13 cellular contexts compared by ENCODE assay signal in genomic region chr3:123876858-123877257, GRCh38. TPM values are rescaled to one million over a fixed set of nuclear protein-coding genes. Genes with fewer than 3 reads are reported as not detected.
A peak's percentile ranks its signal among the peaks of the same experiment; 100 is the strongest.
DNase-seq lines count a peak whose midpoint lies in the region; ATAC-seq, FAIRE-seq and TF ChIP-seq lines count a peak whose summit lies in the region.
"Had no signal": no experiment of that assay in that cellular context is flagged by ENCODE, and none has a peak within 500 bp of the region (broad histone marks: within the 10 kb centered on the region; RNA-seq: fewer than 3 reads in every experiment).

No MANE protein-coding gene starts in this region.

- H2AK5ac ChIP-seq in trophoblast cell (ENCODE audit: low read length): no peak overlapping the region

- H3K27me3 ChIP-seq in KMS-11 (ENCODE audit: insufficient read depth, low read depth) (no peaks in the 10 kb centered on the region), GM12878 (replicated peaks in 1 of 2; ENCODE audit: control insufficient read depth in 2 of 2, insufficient read depth in 2 of 2, low read length in 1 of 2) (no peaks in the 10 kb centered on the region), trophoblast cell (ENCODE audit: insufficient read depth, low read length) (no peaks in the 10 kb centered on the region)
- H3K27me3 ChIP-seq: suprapubic skin had no signal

- no peak for FAIRE-seq in GM12878 (lab: Jason Lieb, UNC)
- FAIRE-seq: A204.1 had no signal

- H3K36me3 ChIP-seq in KMS-11 (ENCODE audit: insufficient read depth): no peaks in the 10 kb centered on the region
- no peaks in the 10 kb centered on the region for H3K36me3 ChIP-seq in GM12878 (ENCODE audit: control insufficient read depth in 2 of 2, insufficient read depth in 2 of 2, low read length in 1 of 2)
- no peaks in the 10 kb centered on the region for H3K36me3 ChIP-seq in trophoblast cell (ENCODE audit: control insufficient read depth in 1 of 2, insufficient read depth in 2 of 2, low read length in 2 of 2)
- H3K36me3 ChIP-seq: suprapubic skin had no signal

- no peak for ATAC-seq in GM12878
- ATAC-seq: activated CD8-positive, alpha-beta T cell treated with anti-CD3 and anti-CD28 coated beads for 36 hours had no signal

- H4K12ac ChIP-seq in trophoblast cell (ENCODE audit: low read depth, low read length): no peak overlapping the region

- in situ Hi-C loops in GM12878 (cut with MboI): no loop called here

- SMC1A ChIA-PET in GM12878 (lab: Charles Lee; ENCODE audit: uncharacterized antibody, unreplicated experiment): no interaction called here

- H3K4me1 ChIP-seq in KMS-11 (ENCODE audit: low read depth, poor library complexity, severe bottlenecking) (peaks cover 7% of the 10 kb centered on the region), GM12878 (ENCODE audit: control insufficient read depth, insufficient read depth, low read length) (no peaks in the 10 kb centered on the region), trophoblast cell (ENCODE audit: control insufficient read depth in 1 of 2, insufficient read depth in 2 of 2, low read length in 2 of 2) (peaks cover 2 to 6% of the 10 kb centered on the region in 2 experiments)
- H3K4me1 ChIP-seq: suprapubic skin had no signal

- intact Hi-C loops in GM12878 (cut with micrococcal nuclease; ENCODE audit: unreplicated experiment): loop anchor here (10.0 kb wide), 1 partner anchor 208 kb away; no protein-coding TSS in a partner anchor

- CTCF ChIA-PET in GM12878 (lab: Yijun Ruan, JAX): no interaction called here

- 0 out of 2 replicates have a peak, but pooled peaks have one; percentile 9 for TF ChIP-seq RAD21 in GM12878 (IDR thresholded peaks at IDR 0.05; ENCODE audit: insufficient read depth, low read depth, low read length)

- H2BK5ac ChIP-seq in trophoblast cell (ENCODE audit: low read depth, low read length, poor library complexity): no peak overlapping the region

- H3K18ac ChIP-seq in trophoblast cell (ENCODE audit: low read length): no peak overlapping the region

- peak overlapping the region; percentile 3 for H2BK12ac ChIP-seq in trophoblast cell (ENCODE audit: low read length)

- no peak overlapping the region for H3K4me3 ChIP-seq in KMS-11 (IDR thresholded peaks at IDR 0.05; ENCODE audit: insufficient read depth, low read depth, low read length)
- no peak overlapping the region for H3K4me3 ChIP-seq in GM12878
- no peak overlapping the region for H3K4me3 ChIP-seq in trophoblast cell (ENCODE audit: low read depth, low read length)
- H3K4me3 ChIP-seq: suprapubic skin had no signal

- no peak for TF ChIP-seq EP300 in GM12878 (IDR thresholded peaks at IDR 0.05; ENCODE audit: borderline replicate concordance in 1 of 2, control insufficient read depth in 1 of 2, low read depth in 2 of 2, low read length in 2 of 2)

- H3K14ac ChIP-seq in trophoblast cell (ENCODE audit: low read length): no peak overlapping the region

- H4K20me1 ChIP-seq in KMS-11 (ENCODE audit: insufficient read depth) (no peaks in the 10 kb centered on the region), GM12878 (ENCODE audit: control insufficient read depth, insufficient read depth) (no peaks in the 10 kb centered on the region)

- H4K91ac ChIP-seq in trophoblast cell (ENCODE audit: low read depth, low read length): no peak overlapping the region

- TF ChIP-seq POLR2A in GM12878 (IDR thresholded peaks at IDR 0.05; ENCODE audit: low read depth, low read length): no peak

- H2AFZ ChIP-seq in KMS-11 (ENCODE audit: low read depth): no peak overlapping the region
- no peak overlapping the region for H2AFZ ChIP-seq in GM12878 (ENCODE audit: control insufficient read depth, low read depth, low read length)
- no peak overlapping the region for H2AFZ ChIP-seq in trophoblast cell (ENCODE audit: insufficient read depth, low read length, poor library complexity)

- H3K79me1 ChIP-seq in trophoblast cell (ENCODE audit: low read length): no peaks in the 10 kb centered on the region

- POLR2A ChIA-PET in GM12878 (lab: Charles Lee): no interaction called here

- no peak overlapping the region for H3K23ac ChIP-seq in trophoblast cell (ENCODE audit: low read length)

- no TSS peak for BruUV-seq in GM12878 (replicated peaks; lab: Mats Ljungman, UMichigan)

- TF ChIP-seq CTCF in KMS-11 (conservative IDR thresholded peaks at IDR 0.05; ENCODE audit: low read depth, low read length) (peak; percentile 50; the same call in 1 of the 2 replicates), GM12878 (IDR thresholded peaks at IDR 0.05 in 2 of 3, conservative IDR thresholded peaks at IDR 0.05 in 1 of 3; ENCODE audit: control insufficient read depth in 2 of 3, extremely low read depth in 1 of 3, insufficient read depth in 1 of 3, low read depth in 3 of 3, low read length in 3 of 3) (peak in 2 of 3 experiments; percentile 9 to 45; a peak in 2 of 6 replicates)

- H3K4me2 ChIP-seq in KMS-11 (no peak overlapping the region), GM12878 (ENCODE audit: control insufficient read depth, insufficient read depth) (no peak overlapping the region), trophoblast cell (ENCODE audit: low read length) (no peak overlapping the region)

- H3K9me3 ChIP-seq in GM12878 (replicated peaks; ENCODE audit: control insufficient read depth, insufficient read depth, low read length) (no peaks in the 10 kb centered on the region), trophoblast cell (ENCODE audit: insufficient read depth, low read depth, low read length) (no peaks in the 10 kb centered on the region)
- H3K9me3 ChIP-seq: suprapubic skin had no signal

- H3K27ac ChIP-seq in KMS-11: no peak overlapping the region
- H3K27ac ChIP-seq in GM12878 (ENCODE audit: control insufficient read depth, insufficient read depth): no peak overlapping the region
- no peak overlapping the region for H3K27ac ChIP-seq in trophoblast cell (ENCODE audit: low read depth, low read length)
- H3K27ac ChIP-seq: suprapubic skin had no signal

- RAD21 ChIA-PET in GM12878 (lab: Charles Lee; ENCODE audit: unreplicated experiment): interaction anchor here (0.8 kb wide), 1 partner anchor 225 kb away, joined by 3 read pairs; no protein-coding TSS in a partner anchor

- H2BK120ac ChIP-seq in trophoblast cell (ENCODE audit: insufficient read depth, low read length, poor library complexity): no peak overlapping the region

- H3K4ac ChIP-seq in trophoblast cell (ENCODE audit: low read depth, low read length): no peak overlapping the region

- no peaks in the 10 kb centered on the region for H3K79me2 ChIP-seq in KMS-11 (ENCODE audit: insufficient read depth, low read depth)
- no peaks in the 10 kb centered on the region for H3K79me2 ChIP-seq in GM12878 (ENCODE audit: control insufficient read depth, insufficient read depth, low read length)
- peaks cover 2% of the 10 kb centered on the region for H3K79me2 ChIP-seq in trophoblast cell (ENCODE audit: control insufficient read depth, insufficient read depth, low read length, poor library complexity)

- no peak overlapping the region for H4K8ac ChIP-seq in trophoblast cell (ENCODE audit: low read depth, low read length)

- H3K9ac ChIP-seq in KMS-11: no peak overlapping the region
- no peak overlapping the region for H3K9ac ChIP-seq in GM12878 (ENCODE audit: control insufficient read depth, insufficient read depth, low read length)
- H3K9ac ChIP-seq in trophoblast cell (ENCODE audit: low read length): no peak overlapping the region

- DNase-seq in DMS 273 (lab: John Stamatoyannopoulos, UW; ENCODE audit: unreplicated experiment): peak; percentile 43
- DNase-seq in DMS 273 treated with DMSO at 0.1 percent for 48 hours (lab: John Stamatoyannopoulos, UW): no peak
- DNase-seq in GM12878 (ENCODE audit: low read depth, low spot score): no peak
- DNase-seq in trophoblast cell: peak in 1 of 2 donors; percentile 21
- DNase-seq in SIG-M5 (lab: John Stamatoyannopoulos, UW): no peak
- DNase-seq in AG08396 (ENCODE audit: low spot score): no peak
- DNase-seq in hypothalamus (lab: John Stamatoyannopoulos, UW): no peak
- DNase-seq: activated CD8-positive, alpha-beta T cell treated with anti-CD3 and anti-CD28 coated beads for 36 hours; activated gamma-delta T cell; GF-D8 had no signal

TF ChIP-seq in GM12878, 131 proteins besides CTCF, POLR2A, EP300 and RAD21 (continues in another document):
- TF ChIP-seq PKNOX1 (IDR thresholded peaks at IDR 0.05): 0 out of 2 replicates have a peak, but pooled peaks have one; percentile 43

RNA-seq across cellular contexts. Expression of gene MYLK, which starts 7.3 kb away (rescaled TPM):
- not detected in 2 replicates for total RNA-seq in GM12878 (2013; cell fraction: nucleolus; rRNA removed)
- 0.11 and 0.34 TPM in 2 replicates for total RNA-seq in GM12878 (2014; rRNA removed)
- total RNA-seq in GM12878 (2014; rRNA removed; fragmentation: Illumina TruSeq; extraction: Trizol): 0.04 and 0.23 TPM in 2 replicates
- total RNA-seq in GM12878 (2021): 0.90 and 1.6 TPM in 2 replicates
- polyA plus RNA-seq in GM12878 (2011; ENCODE audit: low read depth): 0.21 TPM
- not detected in 2 replicates for polyA plus RNA-seq in GM12878 (2011; rRNA removed)
- polyA plus RNA-seq in GM12878 (2011; cell fraction: cytosol; rRNA removed): not detected in 2 replicates
- polyA plus RNA-seq in GM12878 (2011; cell fraction: nucleus; rRNA removed): not detected in 2 replicates
- 0.09 and 0.32 TPM in 2 replicates for polyA plus RNA-seq in GM12878 (2012)
- 0.72 TPM in 1 of 2 replicates, not detected in the other for polyA plus RNA-seq in GM12878 (2014; fragmentation: Illumina TruSeq; extraction: Trizol)
- under 1 TPM; 0.40 to 0.42 TPM for polyA plus RNA-seq in GM12878 (2014; fragmentation: Nextera tagmentation; extraction: Ambion mirVana)
- 0.04 and 0.22 TPM in 2 replicates for polyA plus RNA-seq in GM12878 (2014; rRNA removed)
- under 1 TPM; 0.43 to 0.77 TPM for polyA plus RNA-seq in GM12878 (2016; fragmentation: Nextera tagmentation; extraction: Ambion mirVana)
- not detected in 2 replicates for polyA minus RNA-seq in GM12878 (2011; rRNA and poly(A)+ RNA removed)
- not detected in 2 replicates for polyA minus RNA-seq in GM12878 (2011; cell fraction: cytosol; rRNA and poly(A)+ RNA removed)
- polyA minus RNA-seq in GM12878 (2011; cell fraction: nucleus; rRNA and poly(A)+ RNA removed): 0.29 TPM in 1 of 2 replicates, not detected in the other
- polyA plus RNA-seq in trophoblast cell (2013): 57.6 and 60.4 TPM in 2 replicates
